8 cellular contexts compared by ENCODE assay signal in genomic region chr17:28726912-28727726, GRCh38. TPM values are rescaled to one million over a fixed set of nuclear protein-coding genes. Genes with fewer than 3 reads are reported as not detected.
DNase-seq lines count a peak whose midpoint lies in the region; ATAC-seq, FAIRE-seq and TF ChIP-seq lines count a peak whose summit lies in the region.

No MANE protein-coding gene starts in this region.

- intact Hi-C loops in HepG2 (cut with micrococcal nuclease; ENCODE audit: unreplicated experiment): loop anchor here (1.0 to 2.0 kb wide), 3 partner anchors 23 to 42 kb away; no protein-coding TSS in a partner anchor

- H3K4me2 ChIP-seq in HepG2 (ENCODE audit: low read depth, low read length): peak overlapping the region; percentile 90

- peaks cover 15% of the 10 kb centered on the region for H3K36me3 ChIP-seq in BJ (ENCODE audit: control insufficient read depth, insufficient read depth, low read length)
- H3K36me3 ChIP-seq in HepG2 (replicated peaks in 1 of 2; ENCODE audit: control insufficient read depth in 1 of 2, insufficient read depth in 2 of 2, low read length in 2 of 2): peaks cover 7 to 26% of the 10 kb centered on the region in 2 experiments; a peak in 4 of 5 replicates

- peaks cover 26% of the 10 kb centered on the region for H4K20me1 ChIP-seq in HepG2 (ENCODE audit: insufficient read depth, low read length)

- no peak overlapping the region for H2AFZ ChIP-seq in HepG2 (ENCODE audit: low read length)

- TF ChIP-seq EP300 in HepG2 (IDR thresholded peaks at IDR 0.05; ENCODE audit: low read depth in 2 of 2, low read length in 2 of 2) (peak in 1 of 2 experiments; percentile 14; a peak in 1 of 4 replicates), HepG2 (CRISPR knock-in tag; IDR thresholded peaks at IDR 0.05; ENCODE audit: borderline replicate concordance) (no peak; the same call in 1 of the 2 replicates)

- peak; percentile 65 for DNase-seq in BJ (ENCODE audit: low read depth)
- peak; percentile 98 for DNase-seq in NCI-H526 treated with DMSO at 0.1 percent for 48 hours (lab: John Stamatoyannopoulos, UW)
- peak; percentile 90 for DNase-seq in activated CD4-positive, alpha-beta T cell treated with anti-CD3 and anti-CD28 coated beads, Interleukin-2, amount 50 U/mL, for 1 hour
- peak; percentile 90 for DNase-seq in dedifferentiated amniotic fluid mesenchymal stem cell (ENCODE audit: extremely low spot score)
- DNase-seq in HepG2 (ENCODE audit: low spot score): peak; percentile 96
- peak; percentile 95 to 97 for DNase-seq in stimulated activated CD4-positive, alpha-beta T cell treated with anti-CD3 and anti-CD28 coated beads, Interleukin-2, amount 100 ng/mL, for 48 hours

- no peaks in the 10 kb centered on the region for H3K27me3 ChIP-seq in BJ (ENCODE audit: control insufficient read depth, insufficient read depth, low read length)
- H3K27me3 ChIP-seq in HepG2 (ENCODE audit: control insufficient read depth in 1 of 2, insufficient read depth in 2 of 2, low read length in 2 of 2): no peaks in the 10 kb centered on the region; a peak in 1 of 5 replicates

- ATAC-seq in HG03442 (IDR thresholded peaks at IDR 0.05; ENCODE audit: unreplicated experiment): peak; percentile 39
- peak; percentile 51 for ATAC-seq in HepG2

- peak; percentile 99 for TF ChIP-seq RAD21 in HepG2 (CRISPR knock-in tag; IDR thresholded peaks at IDR 0.05)

- H3K4me3 ChIP-seq in BJ (ENCODE audit: low read depth, low read length) (peak overlapping the region; percentile 71), HepG2 (replicated peaks in 1 of 3; ENCODE audit: insufficient read depth in 1 of 3, low read depth in 2 of 3, low read length in 3 of 3) (peak overlapping the region; percentile 73 to 90 (median 87))

- peak; percentile 71 for FAIRE-seq in HepG2 (lab: Jason Lieb, UNC)

- peak overlapping the region; percentile 88 for H3K27ac ChIP-seq in HepG2 (ENCODE audit: extremely low read length, insufficient read depth, low read length)

- peaks cover 18% of the 10 kb centered on the region for H3K79me2 ChIP-seq in HepG2 (ENCODE audit: insufficient read depth, low read length)

- WGBS in HepG2 (ENCODE audit: low lambda C conversion rate): 2% methylated on average over 36 of the region's 41 CpGs

- CTCF ChIA-PET in BJ (lab: Yijun Ruan, JAX): interaction anchor here (0.6 to 10.9 kb wide), 49 partner anchors 8 to 397 kb away, joined by 3 to 416 read pairs (median 5); partner anchors contain the start of genes DHRS13, FAM222B, PHF12 and PROCA1
- CTCF ChIA-PET in HepG2 (lab: Yijun Ruan, JAX; ENCODE audit: low intra/inter-chr PET ratio, low total read pairs): interaction anchor here (0.8 to 5.0 kb wide), 7 partner anchors 17 to 190 kb away, joined by 3 to 142 read pairs (median 4); partner anchors contain the start of genes DHRS13 and TRAF4

- no peaks in the 10 kb centered on the region for H3K9me3 ChIP-seq in HepG2 (ENCODE audit: low read length)

- peak; percentile 99 for TF ChIP-seq CTCF in BJ (IDR thresholded peaks at IDR 0.05; ENCODE audit: insufficient read depth, low read depth, low read length)
- peak; percentile 99 for TF ChIP-seq CTCF in HepG2 (CRISPR knock-in tag; IDR thresholded peaks at IDR 0.05)

- peaks cover 51% of the 10 kb centered on the region for H3K4me1 ChIP-seq in HepG2 (ENCODE audit: insufficient read depth, low read length)

- peak overlapping the region; percentile 79 for H3K9ac ChIP-seq in HepG2 (ENCODE audit: insufficient read depth, low read depth, low read length)

- BruUV-seq in HepG2 (replicated peaks; lab: Mats Ljungman, UMichigan): no TSS peak

- in situ Hi-C loops in HepG2 (cut with HindIII; ENCODE audit: extremely low pct_ligation_motif_present, low pct_unique_long_range_greater_than_20kb): loop anchor here (25.0 kb wide), 1 partner anchor 385 kb away; no protein-coding TSS in a partner anchor

- TF ChIP-seq POLR2A in GM19193 (IDR thresholded peaks at IDR 0.05; ENCODE audit: extremely low read depth, insufficient read depth, insufficient read length) (peak; percentile 80), HepG2 (IDR thresholded peaks at IDR 0.05; ENCODE audit: insufficient read depth in 1 of 2, low read depth in 2 of 2, low read length in 2 of 2) (peak; percentile 53 to 84)

- POLR2A ChIA-PET in BJ (lab: Charles Lee) (interaction anchor here (1.7 kb wide), 1 partner anchor 22 kb away, joined by 19 read pairs; no protein-coding TSS in a partner anchor), HepG2 (lab: Yijun Ruan, JAX) (interaction anchor here (0.6 to 8.7 kb wide), 35 partner anchors 7 to 239 kb away, joined by 3 to 590 read pairs (median 5); partner anchors contain the start of genes BLTP2, DHRS13, ERAL1 and FAM222B)

RNA-seq across cellular contexts. Expression of gene TLCD1, which starts 1.1 kb away (rescaled TPM):
- polyA plus RNA-seq in BJ (2011; rRNA removed) (9.4 and 9.8 TPM in 2 replicates), HepG2 (2011; rRNA removed) (14.9 and 18.1 TPM in 2 replicates)
- polyA minus RNA-seq in BJ (2011; rRNA and poly(A)+ RNA removed): 4.2 and 5.6 TPM in 2 replicates
- total RNA-seq in HepG2 (2016; rRNA removed; fragmentation: Illumina TruSeq; extraction: Trizol): 9.6 and 19.6 TPM in 2 replicates
- total RNA-seq in HepG2 (2016; cell fraction: cytosol; rRNA removed; fragmentation: Illumina TruSeq; extraction: Trizol; ENCODE audit: low read depth): 10.7 and 11.5 TPM in 2 replicates
- 10.3 and 16.0 TPM in 2 replicates for total RNA-seq in HepG2 (2016; cell fraction: insoluble cytoplasmic fraction; rRNA removed; fragmentation: Illumina TruSeq; extraction: Trizol)
- 10.0 and 16.0 TPM in 2 replicates for total RNA-seq in HepG2 (2016; cell fraction: membrane; rRNA removed; fragmentation: Illumina TruSeq; extraction: Trizol)
- 9.9 and 10.3 TPM in 2 replicates for total RNA-seq in HepG2 (2016; cell fraction: nucleus; rRNA removed; fragmentation: Illumina TruSeq; extraction: Trizol)
- 20.9 and 25.5 TPM in 2 replicates for polyA plus RNA-seq in HepG2 (2011; cell fraction: cytosol; rRNA removed)
- 6.9 and 8.8 TPM in 2 replicates for polyA plus RNA-seq in HepG2 (2011; cell fraction: nucleus; rRNA removed)
- polyA plus RNA-seq in HepG2 (2012): 10.5 and 12.7 TPM in 2 replicates
- 11.3 and 18.1 TPM in 2 replicates for polyA plus RNA-seq in HepG2 (2016; cell fraction: cytosol; fragmentation: Illumina TruSeq; extraction: Trizol; ENCODE audit: low read depth)
- 10.2 and 11.3 TPM in 2 replicates for polyA plus RNA-seq in HepG2 (2016; cell fraction: insoluble cytoplasmic fraction; fragmentation: Illumina TruSeq; extraction: Trizol; ENCODE audit: low read depth)
- 11.2 and 17.1 TPM in 2 replicates for polyA plus RNA-seq in HepG2 (2016; cell fraction: membrane; fragmentation: Illumina TruSeq; extraction: Trizol; ENCODE audit: low read depth)
- polyA plus RNA-seq in HepG2 (2016; cell fraction: nucleus; fragmentation: Illumina TruSeq; extraction: Trizol; ENCODE audit: insufficient read depth, low read depth): 24.7 and 27.8 TPM in 2 replicates
- polyA minus RNA-seq in HepG2 (2011; rRNA and poly(A)+ RNA removed; ENCODE audit: low replicate concordance): 20.6 and 67.0 TPM in 2 replicates
- polyA minus RNA-seq in HepG2 (2011; cell fraction: cytosol; rRNA and poly(A)+ RNA removed): 5.7 and 8.6 TPM in 2 replicates
- 6.7 TPM in 2 replicates for polyA minus RNA-seq in HepG2 (2011; cell fraction: nucleus; rRNA and poly(A)+ RNA removed)

RNA-seq across cellular contexts. Expression of gene NEK8, which starts 1.5 kb away (rescaled TPM):
- 3.8 and 5.3 TPM in 2 replicates for polyA plus RNA-seq in BJ (2011; rRNA removed)
- polyA minus RNA-seq in BJ (2011; rRNA and poly(A)+ RNA removed): 3.4 and 6.9 TPM in 2 replicates
- 4.3 and 5.8 TPM in 2 replicates for total RNA-seq in HepG2 (2016; rRNA removed; fragmentation: Illumina TruSeq; extraction: Trizol)
- total RNA-seq in HepG2 (2016; cell fraction: cytosol; rRNA removed; fragmentation: Illumina TruSeq; extraction: Trizol; ENCODE audit: low read depth): 2.1 and 2.5 TPM in 2 replicates
- total RNA-seq in HepG2 (2016; cell fraction: insoluble cytoplasmic fraction; rRNA removed; fragmentation: Illumina TruSeq; extraction: Trizol): 4.6 and 5.8 TPM in 2 replicates
- 2.2 and 2.8 TPM in 2 replicates for total RNA-seq in HepG2 (2016; cell fraction: membrane; rRNA removed; fragmentation: Illumina TruSeq; extraction: Trizol)
- 7.2 and 8.5 TPM in 2 replicates for total RNA-seq in HepG2 (2016; cell fraction: nucleus; rRNA removed; fragmentation: Illumina TruSeq; extraction: Trizol)
- polyA plus RNA-seq in HepG2 (2011; rRNA removed): 13.5 and 15.6 TPM in 2 replicates
- polyA plus RNA-seq in HepG2 (2011; cell fraction: cytosol; rRNA removed): 6.9 and 8.5 TPM in 2 replicates
- 30.2 and 33.0 TPM in 2 replicates for polyA plus RNA-seq in HepG2 (2011; cell fraction: nucleus; rRNA removed)
- 5.5 and 5.8 TPM in 2 replicates for polyA plus RNA-seq in HepG2 (2012)
- 0.73 and 0.88 TPM in 2 replicates for polyA plus RNA-seq in HepG2 (2016; cell fraction: cytosol; fragmentation: Illumina TruSeq; extraction: Trizol; ENCODE audit: low read depth)
- polyA plus RNA-seq in HepG2 (2016; cell fraction: insoluble cytoplasmic fraction; fragmentation: Illumina TruSeq; extraction: Trizol; ENCODE audit: low read depth): 4.8 and 5.9 TPM in 2 replicates
- 1.9 and 2.3 TPM in 2 replicates for polyA plus RNA-seq in HepG2 (2016; cell fraction: membrane; fragmentation: Illumina TruSeq; extraction: Trizol; ENCODE audit: low read depth)
- 20.8 and 23.8 TPM in 2 replicates for polyA plus RNA-seq in HepG2 (2016; cell fraction: nucleus; fragmentation: Illumina TruSeq; extraction: Trizol; ENCODE audit: insufficient read depth, low read depth)
- polyA minus RNA-seq in HepG2 (2011; rRNA and poly(A)+ RNA removed; ENCODE audit: low replicate concordance): 21.9 and 30.0 TPM in 2 replicates
- 1.8 and 2.3 TPM in 2 replicates for polyA minus RNA-seq in HepG2 (2011; cell fraction: cytosol; rRNA and poly(A)+ RNA removed)
- polyA minus RNA-seq in HepG2 (2011; cell fraction: nucleus; rRNA and poly(A)+ RNA removed): 18.7 and 19.6 TPM in 2 replicates

RNA-seq across cellular contexts. Expression of gene RPL23A, which starts 7.3 kb away (rescaled TPM):
- polyA plus RNA-seq in BJ (2011; rRNA removed) (486 and 1,227 TPM in 2 replicates), HepG2 (2011; rRNA removed) (1,550 and 1,876 TPM in 2 replicates)
- polyA minus RNA-seq in BJ (2011; rRNA and poly(A)+ RNA removed): 443 and 501 TPM in 2 replicates
- total RNA-seq in HepG2 (2016; rRNA removed; fragmentation: Illumina TruSeq; extraction: Trizol): 1,771 and 1,936 TPM in 2 replicates
- total RNA-seq in HepG2 (2016; cell fraction: cytosol; rRNA removed; fragmentation: Illumina TruSeq; extraction: Trizol; ENCODE audit: low read depth): 2,822 and 3,167 TPM in 2 replicates
- total RNA-seq in HepG2 (2016; cell fraction: insoluble cytoplasmic fraction; rRNA removed; fragmentation: Illumina TruSeq; extraction: Trizol): 1,674 and 1,907 TPM in 2 replicates
- total RNA-seq in HepG2 (2016; cell fraction: membrane; rRNA removed; fragmentation: Illumina TruSeq; extraction: Trizol): 3,777 and 4,030 TPM in 2 replicates
- total RNA-seq in HepG2 (2016; cell fraction: nucleus; rRNA removed; fragmentation: Illumina TruSeq; extraction: Trizol): 614 and 698 TPM in 2 replicates
- 799 and 1,152 TPM in 2 replicates for polyA plus RNA-seq in HepG2 (2011; cell fraction: cytosol; rRNA removed)
- 254 and 402 TPM in 2 replicates for polyA plus RNA-seq in HepG2 (2011; cell fraction: nucleus; rRNA removed)
- polyA plus RNA-seq in HepG2 (2012): 2,570 and 3,235 TPM in 2 replicates
- polyA plus RNA-seq in HepG2 (2016; cell fraction: cytosol; fragmentation: Illumina TruSeq; extraction: Trizol; ENCODE audit: low read depth): 2,876 and 3,535 TPM in 2 replicates
- polyA plus RNA-seq in HepG2 (2016; cell fraction: insoluble cytoplasmic fraction; fragmentation: Illumina TruSeq; extraction: Trizol; ENCODE audit: low read depth): 1,761 and 1,897 TPM in 2 replicates
- 3,540 and 3,833 TPM in 2 replicates for polyA plus RNA-seq in HepG2 (2016; cell fraction: membrane; fragmentation: Illumina TruSeq; extraction: Trizol; ENCODE audit: low read depth)
- polyA plus RNA-seq in HepG2 (2016; cell fraction: nucleus; fragmentation: Illumina TruSeq; extraction: Trizol; ENCODE audit: insufficient read depth, low read depth): 1,018 and 1,064 TPM in 2 replicates
- 414 and 1,016 TPM in 2 replicates for polyA minus RNA-seq in HepG2 (2011; rRNA and poly(A)+ RNA removed; ENCODE audit: low replicate concordance)
- polyA minus RNA-seq in HepG2 (2011; cell fraction: cytosol; rRNA and poly(A)+ RNA removed): 538 and 592 TPM in 2 replicates
- 303 and 433 TPM in 2 replicates for polyA minus RNA-seq in HepG2 (2011; cell fraction: nucleus; rRNA and poly(A)+ RNA removed)

RNA-seq across cellular contexts. Expression of gene RAB34, which starts 9.5 kb away (rescaled TPM):
- polyA plus RNA-seq in BJ (2011; rRNA removed): 307 and 473 TPM in 2 replicates
- 192 and 265 TPM in 2 replicates for polyA minus RNA-seq in BJ (2011; rRNA and poly(A)+ RNA removed)
- 0.49 TPM in 1 of 2 replicates, not detected in the other for total RNA-seq in HepG2 (2016; rRNA removed; fragmentation: Illumina TruSeq; extraction: Trizol)
- not detected in 2 replicates for total RNA-seq in HepG2 (2016; cell fraction: cytosol; rRNA removed; fragmentation: Illumina TruSeq; extraction: Trizol; ENCODE audit: low read depth)
- total RNA-seq in HepG2 (2016; cell fraction: insoluble cytoplasmic fraction; rRNA removed; fragmentation: Illumina TruSeq; extraction: Trizol): 0.17 TPM in 1 of 2 replicates, not detected in the other
- total RNA-seq in HepG2 (2016; cell fraction: membrane; rRNA removed; fragmentation: Illumina TruSeq; extraction: Trizol): 0.41 TPM in 1 of 2 replicates, not detected in the other
- not detected in 2 replicates for total RNA-seq in HepG2 (2016; cell fraction: nucleus; rRNA removed; fragmentation: Illumina TruSeq; extraction: Trizol)
- not detected in 2 replicates for polyA plus RNA-seq in HepG2 (2011; rRNA removed)
- polyA plus RNA-seq in HepG2 (2011; cell fraction: cytosol; rRNA removed): 0.16 and 0.24 TPM in 2 replicates
- polyA plus RNA-seq in HepG2 (2011; cell fraction: nucleus; rRNA removed): 0.31 and 0.50 TPM in 2 replicates
- polyA plus RNA-seq in HepG2 (2012): not detected in 2 replicates
- polyA plus RNA-seq in HepG2 (2016; cell fraction: cytosol; fragmentation: Illumina TruSeq; extraction: Trizol; ENCODE audit: low read depth): not detected in 2 replicates
- 0.43 TPM in 1 of 2 replicates, not detected in the other for polyA plus RNA-seq in HepG2 (2016; cell fraction: insoluble cytoplasmic fraction; fragmentation: Illumina TruSeq; extraction: Trizol; ENCODE audit: low read depth)
- not detected in 2 replicates for polyA plus RNA-seq in HepG2 (2016; cell fraction: membrane; fragmentation: Illumina TruSeq; extraction: Trizol; ENCODE audit: low read depth)
- polyA plus RNA-seq in HepG2 (2016; cell fraction: nucleus; fragmentation: Illumina TruSeq; extraction: Trizol; ENCODE audit: insufficient read depth, low read depth): 1.2 TPM in 1 of 2 replicates, not detected in the other
- polyA minus RNA-seq in HepG2 (2011; rRNA and poly(A)+ RNA removed; ENCODE audit: low replicate concordance): 0.36 and 236 TPM in 2 replicates
- 1.6 and 2.4 TPM in 2 replicates for polyA minus RNA-seq in HepG2 (2011; cell fraction: cytosol; rRNA and poly(A)+ RNA removed)
- polyA minus RNA-seq in HepG2 (2011; cell fraction: nucleus; rRNA and poly(A)+ RNA removed): 0.52 and 0.62 TPM in 2 replicates

RNA-seq across cellular contexts. Expression of gene PROCA1, which starts 15.4 kb away (rescaled TPM):
- polyA plus RNA-seq in BJ (2011; rRNA removed) (0.71 and 0.99 TPM in 2 replicates), HepG2 (2011; rRNA removed) (0.82 and 1.5 TPM in 2 replicates)
- polyA minus RNA-seq in BJ (2011; rRNA and poly(A)+ RNA removed): 0.57 and 2.7 TPM in 2 replicates
- total RNA-seq in HepG2 (2016; rRNA removed; fragmentation: Illumina TruSeq; extraction: Trizol): 0.31 and 0.73 TPM in 2 replicates
- 0.26 and 0.71 TPM in 2 replicates for total RNA-seq in HepG2 (2016; cell fraction: cytosol; rRNA removed; fragmentation: Illumina TruSeq; extraction: Trizol; ENCODE audit: low read depth)
- 0.63 TPM in 1 of 2 replicates, not detected in the other for total RNA-seq in HepG2 (2016; cell fraction: insoluble cytoplasmic fraction; rRNA removed; fragmentation: Illumina TruSeq; extraction: Trizol)
- total RNA-seq in HepG2 (2016; cell fraction: membrane; rRNA removed; fragmentation: Illumina TruSeq; extraction: Trizol): 0.52 and 0.93 TPM in 2 replicates
- total RNA-seq in HepG2 (2016; cell fraction: nucleus; rRNA removed; fragmentation: Illumina TruSeq; extraction: Trizol): 1.1 and 1.5 TPM in 2 replicates
- polyA plus RNA-seq in HepG2 (2011; cell fraction: cytosol; rRNA removed): 0.66 and 0.71 TPM in 2 replicates
- polyA plus RNA-seq in HepG2 (2011; cell fraction: nucleus; rRNA removed): 8.7 and 9.4 TPM in 2 replicates
- polyA plus RNA-seq in HepG2 (2012): 0.89 and 1.1 TPM in 2 replicates
- polyA plus RNA-seq in HepG2 (2016; cell fraction: cytosol; fragmentation: Illumina TruSeq; extraction: Trizol; ENCODE audit: low read depth): 0.14 and 0.16 TPM in 2 replicates
- polyA plus RNA-seq in HepG2 (2016; cell fraction: insoluble cytoplasmic fraction; fragmentation: Illumina TruSeq; extraction: Trizol; ENCODE audit: low read depth): 0.33 TPM in 2 replicates
- polyA plus RNA-seq in HepG2 (2016; cell fraction: membrane; fragmentation: Illumina TruSeq; extraction: Trizol; ENCODE audit: low read depth): 0.15 and 0.31 TPM in 2 replicates
- 4.4 and 5.4 TPM in 2 replicates for polyA plus RNA-seq in HepG2 (2016; cell fraction: nucleus; fragmentation: Illumina TruSeq; extraction: Trizol; ENCODE audit: insufficient read depth, low read depth)
- polyA minus RNA-seq in HepG2 (2011; rRNA and poly(A)+ RNA removed; ENCODE audit: low replicate concordance): 1.5 and 5.1 TPM in 2 replicates
- 1.1 TPM in 1 of 2 replicates, not detected in the other for polyA minus RNA-seq in HepG2 (2011; cell fraction: cytosol; rRNA and poly(A)+ RNA removed)
- 1.1 and 3.2 TPM in 2 replicates for polyA minus RNA-seq in HepG2 (2011; cell fraction: nucleus; rRNA and poly(A)+ RNA removed)

Comparison
In these comparisons a context has a peak if more than half of its experiments do, and no peak if none do; other contexts are left out.
1. Peak in every context shown above with its lines: DNase-seq, ATAC-seq, H3K4me3 ChIP-seq and H3K27ac ChIP-seq.